32 cellular contexts compared by ENCODE assay signal in genomic region chr14:38202444-38203191, GRCh38. TPM values are rescaled to one million over a fixed set of nuclear protein-coding genes. Genes with fewer than 3 reads are reported as not detected.
"Had no signal": no experiment of that assay in that cellular context is flagged by ENCODE, and none has a peak within 500 bp of the region (broad histone marks: within the 10 kb centered on the region; RNA-seq: fewer than 3 reads in every experiment).

No MANE protein-coding gene starts in this region.

- ATAC-seq: activated CD4-positive, alpha-beta T cell treated with anti-CD3 and anti-CD28 coated beads for 36 hours; effector memory CD8-positive, alpha-beta T cell; left cardiac atrium; stimulated activated naive B cell treated with anti-CD40 and anti-IgM and Interleukin-4, amounts not matched to agents 10 μg/mL and 1 μg/mL and 100 μg/mL, for 72 hours had no signal

- DNase-seq: activated B cell treated with CpG ODN at 0.5 μM for 24 hours; activated CD4-positive, alpha-beta T cell treated with anti-CD3 and anti-CD28 coated beads for 36 hours; activated CD4-positive, alpha-beta T cell treated with anti-CD3 and anti-CD28 coated beads, Interleukin-2, amount 50 U/mL, for 4 hours; activated CD8-positive, alpha-beta memory T cell treated with anti-CD3 and anti-CD28 coated beads, Interleukin-2, amount 50 U/mL, for 48 hours; activated naive CD4-positive, alpha-beta T cell treated with Interleukin-2 at 50 U/mL for 16 hours; activated naive CD8-positive, alpha-beta T cell treated with anti-CD3 and anti-CD28 coated beads for 36 hours; activated T-cell treated with anti-CD3 and anti-CD28 coated beads, Interleukin-2, amount 50 U/mL, for 48 hours; amniotic stem cell; colonic mucosa; dorsolateral prefrontal cortex; effector memory CD8-positive, alpha-beta T cell; glutamatergic neuron; islet precursor cell; left cardiac atrium; mesenchymal stem cell; naive B cell; posterior cingulate gyrus; sigmoid colon; stimulated activated CD4-positive, alpha-beta T cell treated with anti-CD3 and anti-CD28 coated beads, Interleukin-15, amount 100 ng/mL, for 24 hours; stimulated activated CD8-positive, alpha-beta memory T cell treated with anti-CD3 and anti-CD28 coated beads, Interleukin-4, amount 100 ng/mL, for 48 hours; stimulated activated naive B cell treated with anti-CD40 and anti-IgM and Interleukin-4, amounts not matched to agents 10 μg/mL and 1 μg/mL and 100 μg/mL, for 72 hours; T-helper 9 cell; transverse colon had no signal

- H3K4me2 ChIP-seq: hepatocyte, smooth muscle cell had no signal

- H3K4me3 ChIP-seq: breast epithelium, colonic mucosa, dorsolateral prefrontal cortex, esophagus muscularis mucosa, hepatocyte, sigmoid colon, smooth muscle cell, transverse colon had no signal

- H3K9me3 ChIP-seq: breast epithelium, colonic mucosa, transverse colon had no signal

- H3K27me3 ChIP-seq: breast epithelium, colonic mucosa, transverse colon had no signal

- H3K4me1 Mint-ChIP-seq: activated B cell treated with CpG ODN at 0.5 μM for 24 hours; activated CD4-positive, alpha-beta T cell treated with anti-CD3 and anti-CD28 coated beads for 36 hours; activated naive CD8-positive, alpha-beta T cell treated with anti-CD3 and anti-CD28 coated beads for 36 hours; naive B cell; stimulated activated naive B cell treated with anti-CD40 and anti-IgM and Interleukin-4, amounts not matched to agents 10 μg/mL and 1 μg/mL and 100 μg/mL, for 72 hours had no signal

- H3K4me3 Mint-ChIP-seq: activated B cell treated with CpG ODN at 0.5 μM for 24 hours; activated CD4-positive, alpha-beta T cell treated with anti-CD3 and anti-CD28 coated beads for 36 hours; activated naive CD8-positive, alpha-beta T cell treated with anti-CD3 and anti-CD28 coated beads for 36 hours; central memory CD8-positive, alpha-beta T cell; effector memory CD8-positive, alpha-beta T cell; naive B cell; stimulated activated naive B cell treated with anti-CD40 and anti-IgM and Interleukin-4, amounts not matched to agents 10 μg/mL and 1 μg/mL and 100 μg/mL, for 72 hours had no signal

- H3K4me1 ChIP-seq: breast epithelium, colonic mucosa had no signal

- H2AFZ ChIP-seq: hepatocyte had no signal

- H3K36me3 ChIP-seq: breast epithelium, colonic mucosa, esophagus muscularis mucosa, sigmoid colon, transverse colon had no signal

- H3K79me2 ChIP-seq: hepatocyte had no signal

- H3K36me3 Mint-ChIP-seq: stimulated activated naive B cell treated with anti-CD40 and anti-IgM and Interleukin-4, amounts not matched to agents 10 μg/mL and 1 μg/mL and 100 μg/mL, for 72 hours had no signal

- H3K27ac ChIP-seq: breast epithelium, colonic mucosa, dorsolateral prefrontal cortex, esophagus muscularis mucosa, hepatocyte, sigmoid colon, transverse colon had no signal

- H3K9me3 Mint-ChIP-seq: central memory CD8-positive, alpha-beta T cell had no signal

- FAIRE-seq: frontal cortex had no signal

- H3K27ac Mint-ChIP-seq: activated B cell treated with CpG ODN at 0.5 μM for 24 hours; activated CD4-positive, alpha-beta T cell treated with anti-CD3 and anti-CD28 coated beads for 36 hours; activated naive CD8-positive, alpha-beta T cell treated with anti-CD3 and anti-CD28 coated beads for 36 hours; effector memory CD8-positive, alpha-beta T cell; stimulated activated naive B cell treated with anti-CD40 and anti-IgM and Interleukin-4, amounts not matched to agents 10 μg/mL and 1 μg/mL and 100 μg/mL, for 72 hours had no signal

RNA-seq across cellular contexts. Expression of gene SSTR1, which starts 5.1 kb away (rescaled TPM):
- total RNA-seq: activated B cell treated with CpG ODN at 0.5 μM for 24 hours; activated CD4-positive, alpha-beta T cell treated with anti-CD3 and anti-CD28 coated beads for 36 hours; activated CD8-positive, alpha-beta memory T cell treated with anti-CD3 and anti-CD28 coated beads for 36 hours; activated naive CD8-positive, alpha-beta T cell treated with anti-CD3 and anti-CD28 coated beads for 36 hours; mononuclear cell; T-helper 1 cell treated with Interleukin-12 subunit alpha and Interleukin-12 subunit beta and Interleukin-4 antibody, amounts not matched to agents 30 ng/mL and 1 ng/mL, for 36 hours had no signal

RNA-seq across cellular contexts. Expression of gene CLEC14A, which starts 53.3 kb away (rescaled TPM):
- total RNA-seq: activated B cell treated with CpG ODN at 0.5 μM for 24 hours; activated CD4-positive, alpha-beta T cell treated with anti-CD3 and anti-CD28 coated beads for 36 hours; activated CD8-positive, alpha-beta memory T cell treated with anti-CD3 and anti-CD28 coated beads for 36 hours; activated naive CD8-positive, alpha-beta T cell treated with anti-CD3 and anti-CD28 coated beads for 36 hours; mononuclear cell; T-helper 1 cell treated with Interleukin-12 subunit alpha and Interleukin-12 subunit beta and Interleukin-4 antibody, amounts not matched to agents 30 ng/mL and 1 ng/mL, for 36 hours had no signal
